1 cellular context compared by ENCODE assay signal in genomic region chr4:9704551-9705332, GRCh38.
TF ChIP-seq lines count a peak whose summit lies in the region.

No MANE protein-coding gene starts in this region.

TF ChIP-seq in WTC11, 78 proteins besides CTCF, POLR2A, EP300 and RAD21 (continued from another document):
- no peak for TF ChIP-seq USF2 (CRISPR knock-in tag; IDR thresholded peaks at IDR 0.05)
- TF ChIP-seq NFE2L1 (CRISPR knock-in tag; IDR thresholded peaks at IDR 0.05): no peak
- no peak for TF ChIP-seq ZNF416 (CRISPR knock-in tag; IDR thresholded peaks at IDR 0.05)
- TF ChIP-seq ZSCAN18 (CRISPR knock-in tag; IDR thresholded peaks at IDR 0.05): no peak
- no peak for TF ChIP-seq ZNF317 (CRISPR knock-in tag; IDR thresholded peaks at IDR 0.05; ENCODE audit: borderline replicate concordance, low read depth)
- no peak for TF ChIP-seq E2F1 (CRISPR knock-in tag; IDR thresholded peaks at IDR 0.05)
- no peak for TF ChIP-seq CDX4 (CRISPR knock-in tag; IDR thresholded peaks at IDR 0.05; ENCODE audit: borderline replicate concordance)
